ENCODE assay signal across 9 cellular contexts in the genomic region with DNA sequence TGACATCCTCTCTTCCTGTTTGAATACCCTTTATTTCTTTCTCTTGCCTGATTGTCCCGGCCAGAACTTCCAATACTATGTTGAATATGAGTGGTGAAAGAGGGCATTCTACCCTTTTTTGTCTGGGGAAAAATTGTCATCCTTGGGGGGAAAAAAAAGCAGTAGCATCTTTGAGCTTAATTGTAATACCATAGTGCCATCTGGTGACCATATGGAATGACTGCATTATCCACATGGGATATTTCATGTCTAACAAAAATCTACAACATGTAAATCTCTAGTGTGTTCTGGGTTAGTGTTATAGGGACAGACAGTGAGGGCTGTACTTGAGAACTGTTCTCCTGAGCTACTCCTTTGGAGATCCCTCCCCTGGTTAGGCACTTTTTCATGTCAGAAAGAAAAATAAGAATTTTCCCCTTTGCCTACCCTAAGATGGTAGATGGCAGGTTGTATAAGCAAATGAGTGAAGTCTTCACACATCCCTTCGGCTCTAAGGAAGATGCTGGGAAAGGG. TPM values are rescaled to one million over a fixed set of nuclear protein-coding genes. Genes with fewer than 3 reads are reported as not detected.
A peak's percentile ranks its signal among the peaks of the same experiment; 100 is the strongest.
DNase-seq lines count a peak whose midpoint lies in the region; ATAC-seq and TF ChIP-seq lines count a peak whose summit lies in the region.
"Had no signal": no experiment of that assay in that cellular context is flagged by ENCODE, and none has a peak within 500 bp of the region (broad histone marks: within the 10 kb centered on the region; RNA-seq: fewer than 3 reads in every experiment).

No MANE protein-coding gene starts in this region.

- no peak overlapping the region for H3K4me3 Mint-ChIP-seq in CD4-positive, alpha-beta memory T cell
- no peak overlapping the region for H3K4me3 Mint-ChIP-seq in stimulated activated naive CD8-positive, alpha-beta T cell treated with anti-CD3 and anti-CD28 coated beads, Interleukin-15, amount 100 ng/mL, for 72 hours
- H3K4me3 Mint-ChIP-seq: activated naive CD8-positive, alpha-beta T cell had no signal

- H3K9me3 Mint-ChIP-seq in CD4-positive, alpha-beta memory T cell: no peaks in the 10 kb centered on the region
- no peaks in the 10 kb centered on the region for H3K9me3 Mint-ChIP-seq in stimulated activated naive CD8-positive, alpha-beta T cell treated with anti-CD3 and anti-CD28 coated beads, Interleukin-15, amount 100 ng/mL, for 72 hours

- peak in 3 of 5 donors; percentile 2 to 9 (median 4) for DNase-seq in CD4-positive, alpha-beta memory T cell
- DNase-seq in HT-29 (ENCODE audit: low spot score) (peak; percentile 34), adrenal gland (no peak), right lobe of liver (no peak), caudate nucleus (lab: John Stamatoyannopoulos, UW) (no peak), COLO668 (lab: John Stamatoyannopoulos, UW; ENCODE audit: unreplicated experiment) (no peak)
- no peak for DNase-seq in stimulated activated naive CD8-positive, alpha-beta T cell treated with anti-CD3 and anti-CD28 coated beads, Interleukin-15, amount 100 ng/mL, for 72 hours
- no peak for DNase-seq in activated effector memory CD4-positive, alpha-beta T cell treated with Interleukin-2 at 50 U/mL for 16 hours

- peak in 4 of 6 experiments; percentile 17 to 48 (median 38) for TF ChIP-seq CTCF in adrenal gland (IDR thresholded peaks at IDR 0.05)
- peak; percentile 47 to 69 (median 53) for TF ChIP-seq CTCF in right lobe of liver (IDR thresholded peaks at IDR 0.05)

- no peak overlapping the region for H3K27ac Mint-ChIP-seq in CD4-positive, alpha-beta memory T cell
- no peak overlapping the region for H3K27ac Mint-ChIP-seq in stimulated activated naive CD8-positive, alpha-beta T cell treated with anti-CD3 and anti-CD28 coated beads, Interleukin-15, amount 100 ng/mL, for 72 hours
- H3K27ac Mint-ChIP-seq: activated naive CD8-positive, alpha-beta T cell had no signal

- no peaks in the 10 kb centered on the region for H3K36me3 ChIP-seq in CD4-positive, alpha-beta memory T cell (ENCODE audit: insufficient read depth, low read length)
- H3K36me3 ChIP-seq in adrenal gland (replicated peaks in 1 of 2): no peaks in the 10 kb centered on the region
- H3K36me3 ChIP-seq in right lobe of liver: no peaks in the 10 kb centered on the region

- no peak overlapping the region for H3K27ac ChIP-seq in CD4-positive, alpha-beta memory T cell (ENCODE audit: low read depth, low read length)
- H3K27ac ChIP-seq in adrenal gland: no peak overlapping the region
- H3K27ac ChIP-seq in right lobe of liver: no peak overlapping the region
- H3K27ac ChIP-seq in caudate nucleus (ENCODE audit: low read depth, low read length): no peak overlapping the region

- H3K27me3 ChIP-seq in CD4-positive, alpha-beta memory T cell (ENCODE audit: insufficient read depth, low read length): no peaks in the 10 kb centered on the region
- H3K27me3 ChIP-seq in adrenal gland: peaks cover 4% of the 10 kb centered on the region
- H3K27me3 ChIP-seq in right lobe of liver: peaks cover 0 to 7% of the 10 kb centered on the region in 2 donors

- CTCF ChIA-PET in CD4-positive, alpha-beta memory T cell (lab: Charles Lee; ENCODE audit: partially characterized antibody): interaction anchor here (1.1 to 1.2 kb wide), 3 partner anchors 254 to 391 kb away, joined by 3 read pairs; no protein-coding TSS in a partner anchor

- peak in 3 of 4 donors; percentile 51 to 55 (median 52) for ATAC-seq in right lobe of liver
- ATAC-seq in stimulated activated naive CD8-positive, alpha-beta T cell treated with anti-CD3 and anti-CD28 coated beads, Interleukin-15, amount 100 ng/mL, for 72 hours: no peak

- no peak overlapping the region for H3K4me3 ChIP-seq in CD4-positive, alpha-beta memory T cell (ENCODE audit: low read length in 2 of 2)
- H3K4me3 ChIP-seq in adrenal gland (no peak overlapping the region), right lobe of liver (no peak overlapping the region)

- no peaks in the 10 kb centered on the region for H3K4me1 ChIP-seq in CD4-positive, alpha-beta memory T cell (ENCODE audit: insufficient read depth, low read length)
- H3K4me1 ChIP-seq in adrenal gland (replicated peaks in 1 of 2) (no peaks in the 10 kb centered on the region), right lobe of liver (no peaks in the 10 kb centered on the region)

- TF ChIP-seq POLR2A in adrenal gland (IDR thresholded peaks at IDR 0.05): no peak
- no peak for TF ChIP-seq POLR2A in right lobe of liver (IDR thresholded peaks at IDR 0.05)

- H3K4me1 Mint-ChIP-seq in CD4-positive, alpha-beta memory T cell: no peaks in the 10 kb centered on the region
- no peaks in the 10 kb centered on the region for H3K4me1 Mint-ChIP-seq in stimulated activated naive CD8-positive, alpha-beta T cell treated with anti-CD3 and anti-CD28 coated beads, Interleukin-15, amount 100 ng/mL, for 72 hours

- POLR2A ChIA-PET in CD4-positive, alpha-beta memory T cell (lab: Charles Lee; ENCODE audit: partially characterized antibody): no interaction called here

- H3K27me3 Mint-ChIP-seq in CD4-positive, alpha-beta memory T cell: peaks cover 4 to 10% of the 10 kb centered on the region in 2 donors
- H3K27me3 Mint-ChIP-seq in stimulated activated naive CD8-positive, alpha-beta T cell treated with anti-CD3 and anti-CD28 coated beads, Interleukin-15, amount 100 ng/mL, for 72 hours: no peaks in the 10 kb centered on the region

- 24 to 37% (median 30%) methylated on average over 2 of the region's 2 CpGs for WGBS in adrenal gland, 4 donors
- 0% methylated on average over 2 of the region's 2 CpGs for WGBS in right lobe of liver (ENCODE audit: insufficient coverage, low coverage, low lambda C conversion rate, missing lambda C conversion rate)

- H3K9me3 ChIP-seq in CD4-positive, alpha-beta memory T cell (ENCODE audit: control insufficient read depth in 1 of 2, low read length in 2 of 2): no peaks in the 10 kb centered on the region
- H3K9me3 ChIP-seq in adrenal gland (replicated peaks in 1 of 3) (no peaks in the 10 kb centered on the region), right lobe of liver (no peaks in the 10 kb centered on the region)

- intact Hi-C loops in CD4-positive, alpha-beta memory T cell (cut with micrococcal nuclease): loop anchor here (1.0 kb wide), 1 partner anchor 252 kb away; no protein-coding TSS in a partner anchor
- intact Hi-C loops in adrenal gland (cut with DNase I): no loop called here
- intact Hi-C loops in right lobe of liver (cut with DNase I): no loop called here

- no peaks in the 10 kb centered on the region for H3K36me3 Mint-ChIP-seq in CD4-positive, alpha-beta memory T cell
- H3K36me3 Mint-ChIP-seq: activated naive CD8-positive, alpha-beta T cell had no signal

RNA-seq across cellular contexts. Expression of a gene that starts 26.0 kb away (rescaled TPM):
- total RNA-seq in CD4-positive, alpha-beta memory T cell: not detected
- not detected for polyA plus RNA-seq in CD4-positive, alpha-beta memory T cell
- total RNA-seq in HT-29 (2014; rRNA removed; shearing (Covaris generic)): not detected in 2 replicates
- total RNA-seq in adrenal gland (under 1 TPM in 3 of 8 donors, not detected in 5; 0.10 to 0.13 (median 0.11) TPM), right lobe of liver (under 1 TPM; 0.12 to 0.44 (median 0.17) TPM)
- under 1 TPM in 2 of 3 donors, not detected in 1; 0.03 to 0.16 TPM for polyA plus RNA-seq in adrenal gland

Comparison
In these comparisons a context has a peak if more than half of its experiments do, and no peak if none do; other contexts are left out.
1. DNase-seq: peak in CD4-positive, alpha-beta memory T cell (3 of 5) and HT-29 (single experiment); none in adrenal gland (0 of 7), right lobe of liver (0 of 3), stimulated activated naive CD8-positive, alpha-beta T cell treated with anti-CD3 and anti-CD28 coated beads, Interleukin-15, amount 100 ng/mL, for 72 hours (0 of 2), caudate nucleus (0 of 61), activated effector memory CD4-positive, alpha-beta T cell treated with Interleukin-2 at 50 U/mL for 16 hours (single experiment) and COLO668 (single experiment).